36 cellular contexts compared by ENCODE assay signal in genomic region chr11:114719562-114719961, GRCh38. TPM values are rescaled to one million over a fixed set of nuclear protein-coding genes. Genes with fewer than 3 reads are reported as not detected.
A peak's percentile ranks its signal among the peaks of the same experiment; 100 is the strongest.
DNase-seq lines count a peak whose midpoint lies in the region; ATAC-seq and TF ChIP-seq lines count a peak whose summit lies in the region.
"Had no signal": no experiment of that assay in that cellular context is flagged by ENCODE, and none has a peak within 500 bp of the region (broad histone marks: within the 10 kb centered on the region; RNA-seq: fewer than 3 reads in every experiment).

No MANE protein-coding gene starts in this region.

- no peak overlapping the region for H3K4me3 Mint-ChIP-seq in stimulated activated effector memory CD8-positive, alpha-beta T cell treated with anti-CD3 and anti-CD28 coated beads, Interleukin-12 subunit alpha, Interleukin-12 subunit beta, amount 100 ng/mL, for 72 hours
- H3K4me3 Mint-ChIP-seq in stimulated activated memory B cell treated with anti-CD40 and anti-IgM and Interleukin-4, amounts not matched to agents 10 μg/mL and 1 μg/mL and 100 μg/mL, for 72 hours = no peak overlapping the region
- H3K4me3 Mint-ChIP-seq: B cell; CD14-positive monocyte; CD4-positive, alpha-beta memory T cell; CD4-positive, alpha-beta T cell; CD4-positive, CD25-positive, alpha-beta regulatory T cell; CD8-positive, alpha-beta memory T cell; CD8-positive, alpha-beta T cell had no signal

- POLR2A ChIA-PET in PC-9 (lab: Charles Lee; ENCODE audit: unreplicated experiment) = no interaction called here

- no peak overlapping the region for H3K4me3 ChIP-seq in PC-9
- H3K4me3 ChIP-seq: A549; BLaER1; BLaER1 treated with 17β-estradiol and CSF1 and Interleukin-3, amounts not matched to agents 10 nM and 100 nM had no signal

- TF ChIP-seq CTCF in PC-9 (conservative IDR thresholded peaks at IDR 0.05) = no peak

- no peaks in the 10 kb centered on the region for H4K20me1 ChIP-seq in PC-9 (ENCODE audit: insufficient read depth)
- H4K20me1 ChIP-seq: BLaER1; BLaER1 treated with 17β-estradiol and CSF1 and Interleukin-3, amounts not matched to agents 10 nM and 100 nM had no signal

- DNase-seq in NCI-H510A treated with DMSO at 0.1 percent for 48 hours (lab: John Stamatoyannopoulos, UW) (peak; percentile 19), NCI-H510A (lab: John Stamatoyannopoulos, UW) (no peak), ecto neural progenitor cell (ENCODE audit: low spot score) (no peak), PC-9 (no peak)
- DNase-seq in stimulated activated effector memory CD8-positive, alpha-beta T cell treated with anti-CD3 and anti-CD28 coated beads, Interleukin-12 subunit alpha, Interleukin-12 subunit beta, amount 100 ng/mL, for 72 hours (ENCODE audit: low spot score in 2 of 2) = no peak
- DNase-seq: 8988T; ACHN; AML-193; BE2C; C1 segment of cervical spinal cord; Caco-2; Calu3; CD4-positive, alpha-beta memory T cell; CD4-positive, alpha-beta T cell; CD4-positive, CD25-positive, alpha-beta regulatory T cell; CD8-positive, alpha-beta memory T cell; CD8-positive, alpha-beta T cell; COR-L47; DMS 273 treated with DMSO at 0.1 percent for 48 hours; DMS153; DMS53; DMS79; DMS79 treated with DMSO at 0.1 percent for 48 hours; DND-41; EL had no signal

- no peak overlapping the region for H3K4me2 ChIP-seq in PC-9
- H3K4me2 ChIP-seq: A549; BLaER1; BLaER1 treated with 17β-estradiol and CSF1 and Interleukin-3, amounts not matched to agents 10 nM and 100 nM had no signal

- H3F3A ChIP-seq in PC-9 (ENCODE audit: insufficient read depth, low read depth) = no peaks in the 10 kb centered on the region

- H3K4me1 ChIP-seq in PC-9 (replicated peaks; ENCODE audit: insufficient read depth) = no peaks in the 10 kb centered on the region
- H3K4me1 ChIP-seq: A549, BE2C, Caco-2 had no signal

- no peak overlapping the region for H3K27ac Mint-ChIP-seq in stimulated activated effector memory CD8-positive, alpha-beta T cell treated with anti-CD3 and anti-CD28 coated beads, Interleukin-12 subunit alpha, Interleukin-12 subunit beta, amount 100 ng/mL, for 72 hours
- H3K27ac Mint-ChIP-seq in stimulated activated memory B cell treated with anti-CD40 and anti-IgM and Interleukin-4, amounts not matched to agents 10 μg/mL and 1 μg/mL and 100 μg/mL, for 72 hours = no peak overlapping the region
- H3K27ac Mint-ChIP-seq: B cell; CD14-positive monocyte; CD4-positive, alpha-beta memory T cell; CD4-positive, alpha-beta T cell; CD4-positive, CD25-positive, alpha-beta regulatory T cell; CD8-positive, alpha-beta memory T cell; CD8-positive, alpha-beta T cell had no signal

- H3K27ac ChIP-seq in PC-9 = no peak overlapping the region
- H3K27ac ChIP-seq: 22Rv1; A549; BLaER1; BLaER1 treated with 17β-estradiol and CSF1 and Interleukin-3, amounts not matched to agents 10 nM and 100 nM; C4-2B had no signal

- CTCF ChIA-PET in PC-9 (lab: Charles Lee) = no interaction called here

- H3K27me3 ChIP-seq in PC-9 (ENCODE audit: insufficient read depth, low read depth) = no peaks in the 10 kb centered on the region
- H3K27me3 ChIP-seq: BLaER1; BLaER1 treated with 17β-estradiol and CSF1 and Interleukin-3, amounts not matched to agents 10 nM and 100 nM had no signal

- peak; percentile 44 for ATAC-seq in stimulated activated effector memory CD8-positive, alpha-beta T cell treated with anti-CD3 and anti-CD28 coated beads, Interleukin-12 subunit alpha, Interleukin-12 subunit beta, amount 100 ng/mL, for 72 hours
- peak; percentile 19 for ATAC-seq in stimulated activated memory B cell treated with anti-CD40 and anti-IgM and Interleukin-4, amounts not matched to agents 10 μg/mL and 1 μg/mL and 100 μg/mL, for 72 hours
- ATAC-seq: A549; CD8-positive, alpha-beta T cell had no signal

- no peaks in the 10 kb centered on the region for H3K36me3 ChIP-seq in PC-9 (ENCODE audit: low read depth)
- H3K36me3 ChIP-seq: BE2C; BLaER1; BLaER1 treated with 17β-estradiol and CSF1 and Interleukin-3, amounts not matched to agents 10 nM and 100 nM had no signal

- H3K4me1 Mint-ChIP-seq in stimulated activated effector memory CD8-positive, alpha-beta T cell treated with anti-CD3 and anti-CD28 coated beads, Interleukin-12 subunit alpha, Interleukin-12 subunit beta, amount 100 ng/mL, for 72 hours = no peaks in the 10 kb centered on the region
- no peaks in the 10 kb centered on the region for H3K4me1 Mint-ChIP-seq in stimulated activated memory B cell treated with anti-CD40 and anti-IgM and Interleukin-4, amounts not matched to agents 10 μg/mL and 1 μg/mL and 100 μg/mL, for 72 hours
- H3K4me1 Mint-ChIP-seq: B cell; CD14-positive monocyte; CD4-positive, alpha-beta memory T cell; CD4-positive, CD25-positive, alpha-beta regulatory T cell; CD8-positive, alpha-beta memory T cell had no signal

- BruUV-seq in PC-9 (replicated peaks; lab: Mats Ljungman, UMichigan) = no TSS peak

- no peak overlapping the region for H2AFZ ChIP-seq in PC-9

- H3K79me2 ChIP-seq in PC-9 (ENCODE audit: low read depth) = no peaks in the 10 kb centered on the region

- H3K36me3 Mint-ChIP-seq in stimulated activated effector memory CD8-positive, alpha-beta T cell treated with anti-CD3 and anti-CD28 coated beads, Interleukin-12 subunit alpha, Interleukin-12 subunit beta, amount 100 ng/mL, for 72 hours = no peaks in the 10 kb centered on the region
- H3K36me3 Mint-ChIP-seq in stimulated activated memory B cell treated with anti-CD40 and anti-IgM and Interleukin-4, amounts not matched to agents 10 μg/mL and 1 μg/mL and 100 μg/mL, for 72 hours = no peaks in the 10 kb centered on the region
- H3K36me3 Mint-ChIP-seq: CD14-positive monocyte; CD4-positive, alpha-beta memory T cell; CD4-positive, CD25-positive, alpha-beta regulatory T cell; CD8-positive, alpha-beta memory T cell; CD8-positive, alpha-beta T cell had no signal

- intact Hi-C loops in PC-9 (cut with micrococcal nuclease; ENCODE audit: unreplicated experiment) = no loop called here

- no peaks in the 10 kb centered on the region for H3K27me3 Mint-ChIP-seq in stimulated activated memory B cell treated with anti-CD40 and anti-IgM and Interleukin-4, amounts not matched to agents 10 μg/mL and 1 μg/mL and 100 μg/mL, for 72 hours
- H3K27me3 Mint-ChIP-seq: B cell had no signal

- H3K9me3 Mint-ChIP-seq in stimulated activated effector memory CD8-positive, alpha-beta T cell treated with anti-CD3 and anti-CD28 coated beads, Interleukin-12 subunit alpha, Interleukin-12 subunit beta, amount 100 ng/mL, for 72 hours = no peaks in the 10 kb centered on the region
- no peaks in the 10 kb centered on the region for H3K9me3 Mint-ChIP-seq in stimulated activated memory B cell treated with anti-CD40 and anti-IgM and Interleukin-4, amounts not matched to agents 10 μg/mL and 1 μg/mL and 100 μg/mL, for 72 hours
- H3K9me3 Mint-ChIP-seq: CD14-positive monocyte; CD4-positive, alpha-beta memory T cell; CD4-positive, alpha-beta T cell; CD8-positive, alpha-beta T cell had no signal

- no peaks in the 10 kb centered on the region for H3K9me3 ChIP-seq in PC-9 (ENCODE audit: insufficient read depth, low read depth)
- H3K9me3 ChIP-seq: A549, BE2C, BLaER1, Caco-2 had no signal

- no peaks in the 10 kb centered on the region for H3K9me2 ChIP-seq in PC-9 (ENCODE audit: insufficient read depth)

RNA-seq across cellular contexts. Expression of gene NXPE2, which starts 41.2 kb away (rescaled TPM):
- not detected in 2 replicates for total RNA-seq in PC-9 (2021)
- total RNA-seq: A172; A673; B cell; Caco-2; Calu3; CD4-positive, alpha-beta memory T cell; CD4-positive, alpha-beta T cell; CD4-positive, CD25-positive, alpha-beta regulatory T cell; CD8-positive, alpha-beta memory T cell; CD8-positive, alpha-beta T cell; Daoy had no signal
